Comparison of ENCODE assay signal across 8 cellular contexts in genomic region chr12:79934309-79935020, GRCh38. TPM values are rescaled to one million over a fixed set of nuclear protein-coding genes. Genes with fewer than 3 reads are reported as not detected.
A peak's percentile ranks its signal among the peaks of the same experiment; 100 is the strongest.
DNase-seq lines count a peak whose midpoint lies in the region; ATAC-seq, FAIRE-seq and TF ChIP-seq lines count a peak whose summit lies in the region.

No MANE protein-coding gene starts in this region.

- intact Hi-C loops in Right ventricle myocardium inferior (cut with DNase I) (loop anchor here (1.0 to 10.0 kb wide), 4 partner anchors 47 to 252 kb away; no protein-coding TSS in a partner anchor), uterus (cut with DNase I; ENCODE audit: low total_unique reads) (no loop called here)

- no peak overlapping the region for H2AFZ ChIP-seq in OCI-LY1 (ENCODE audit: low read length)

- TF ChIP-seq CTCF in A549 (IDR thresholded peaks at IDR 0.05): no peak
- no peak for TF ChIP-seq CTCF in OCI-LY1 (IDR thresholded peaks at IDR 0.05; ENCODE audit: low read length)
- TF ChIP-seq CTCF in uterus (IDR thresholded peaks at IDR 0.05): no peak

- H3K9me3 ChIP-seq in A549: no peaks in the 10 kb centered on the region
- H3K9me3 ChIP-seq in OCI-LY1 (ENCODE audit: low read length): no peaks in the 10 kb centered on the region
- no peaks in the 10 kb centered on the region for H3K9me3 ChIP-seq in uterus

- peaks cover 9% of the 10 kb centered on the region; the same call in 1 of the 2 replicates for H4K20me1 ChIP-seq in OCI-LY1 (ENCODE audit: insufficient read depth, low read length)

- H3K4me3 ChIP-seq in A549 (peak overlapping the region; percentile 66), OCI-LY1 (ENCODE audit: low read depth, low read length, poor library complexity, severe bottlenecking) (peak overlapping the region; percentile 81), uterus (peak overlapping the region; percentile 70 to 94)

- H3K4me1 ChIP-seq in A549 (peaks cover 28% of the 10 kb centered on the region), OCI-LY1 (ENCODE audit: insufficient read depth, low read length, severe bottlenecking) (peaks cover 34% of the 10 kb centered on the region), uterus (no peaks in the 10 kb centered on the region)

- peaks cover 50% of the 10 kb centered on the region for H3K79me2 ChIP-seq in OCI-LY1 (ENCODE audit: insufficient read depth, low read length)

- no peak for FAIRE-seq in A549 (lab: Jason Lieb, UNC)

- H3F3A ChIP-seq in OCI-LY1 (ENCODE audit: insufficient read depth, low read length): no peaks in the 10 kb centered on the region

- WGBS in A549 (ENCODE audit: missing lambda C conversion rate): under 1% methylated on average over 28 of the region's 52 CpGs

- no peak for TF ChIP-seq RAD21 in A549 (conservative IDR thresholded peaks at IDR 0.05 in 1 of 2, IDR thresholded peaks at IDR 0.05 in 1 of 2)

- peak; percentile 51 to 58 for ATAC-seq in A549
- ATAC-seq in GM18499 (IDR thresholded peaks at IDR 0.05; ENCODE audit: insufficient read depth, unreplicated experiment): peak; percentile 0
- ATAC-seq in HG03039 (IDR thresholded peaks at IDR 0.05; ENCODE audit: unreplicated experiment): peak; percentile 8
- peak; percentile 19 for ATAC-seq in Right ventricle myocardium inferior

- CTCF ChIA-PET in A549 (lab: Yijun Ruan, JAX): no interaction called here

- peak in 1 of 2 experiments; percentile 19 for DNase-seq in A549 (ENCODE audit: low read depth in 1 of 2, low spot score in 1 of 2)
- DNase-seq in activated naive CD4-positive, alpha-beta T cell treated with anti-CD3 and anti-CD28 coated beads, Interleukin-2, amount 50 U/mL, for 16 hours: peak; percentile 61
- peak; percentile 86 for DNase-seq in Right ventricle myocardium inferior (ENCODE audit: missing footprints)
- peak; percentile 39 for DNase-seq in pons (ENCODE audit: low spot score)
- DNase-seq in uterus: peak; percentile 51 to 61

- TF ChIP-seq EP300 in A549 (IDR thresholded peaks at IDR 0.05): no peak

- H3K27ac ChIP-seq in A549 (peak overlapping the region; percentile 87 to 99), OCI-LY1 (ENCODE audit: low read depth, low read length, poor library complexity, severe bottlenecking) (peak overlapping the region; percentile 78), uterus (peak overlapping the region; percentile 97 to 99)

- no peaks in the 10 kb centered on the region for H3K36me3 ChIP-seq in OCI-LY1 (ENCODE audit: insufficient read depth, low read length)
- no peaks in the 10 kb centered on the region for H3K36me3 ChIP-seq in uterus

- no peaks in the 10 kb centered on the region for H3K9me2 ChIP-seq in OCI-LY1 (ENCODE audit: low read depth, low read length)

- H3K4me2 ChIP-seq in A549 (peak overlapping the region; percentile 91), OCI-LY1 (ENCODE audit: low read length) (peak overlapping the region; percentile 92)

- H3K9ac ChIP-seq in OCI-LY1 (ENCODE audit: low read length): peak overlapping the region; percentile 88

- TF ChIP-seq POLR2A in A549 (IDR thresholded peaks at IDR 0.05; ENCODE audit: low read length) (no peak; the same call in 1 of the 2 replicates), uterus (IDR thresholded peaks at IDR 0.05) (no peak)

- POLR2A ChIA-PET in A549 (lab: Yijun Ruan, JAX): interaction anchor here (0.6 to 1.7 kb wide), 7 partner anchors 13 to 253 kb away, joined by 3 to 9 read pairs (median 3); partner anchors contain the start of gene PAWR

- H3K27me3 ChIP-seq in OCI-LY1 (ENCODE audit: insufficient read depth, low read length) (no peaks in the 10 kb centered on the region), uterus (no peaks in the 10 kb centered on the region)

TF ChIP-seq in A549, 52 proteins besides CTCF, POLR2A, EP300 and RAD21:
- TF ChIP-seq ZSCAN20 (CRISPR knock-in tag; IDR thresholded peaks at IDR 0.05) (no peak), CHD4 (IDR thresholded peaks at IDR 0.05; ENCODE audit: borderline replicate concordance) (no peak), E2F6 (IDR thresholded peaks at IDR 0.05; ENCODE audit: borderline replicate concordance, low read depth) (no peak), KDM5A (IDR thresholded peaks at IDR 0.05) (0 out of 2 replicates have a peak, but pooled peaks have one; percentile 48), MAX (IDR thresholded peaks at IDR 0.05) (no peak), CBX8 (IDR thresholded peaks at IDR 0.05) (no peak), BCL3 (IDR thresholded peaks at IDR 0.05) (no peak), PHF8 (IDR thresholded peaks at IDR 0.05; ENCODE audit: borderline replicate concordance, low read depth) (peak; percentile 12)

RNA-seq across cellular contexts. Expression of gene PPP1R12A, which starts 0.4 kb away (rescaled TPM):
- 48.5 and 74.8 TPM in 2 replicates for polyA plus RNA-seq in A549 (2011; rRNA removed)
- polyA plus RNA-seq in A549 (2012; cell fraction: cytosol; rRNA removed): 10.9 TPM in 2 replicates
- polyA plus RNA-seq in A549 (2012; cell fraction: nucleus; rRNA removed): 14.0 and 15.0 TPM in 2 replicates
- polyA plus RNA-seq in A549 (2017; fragmentation: RNase III; extraction: RNeasy Plus Mini Kit Qiagen cat#74134 plus additional on column Dnase treatment): 28.0 to 32.0 TPM (median 29.4 TPM) in 3 replicates
- polyA minus RNA-seq in A549 (2011; rRNA and poly(A)+ RNA removed): 80.9 and 86.0 TPM in 2 replicates
- 43.9 TPM for total RNA-seq in Right ventricle myocardium inferior
- 100 to 1,000 TPM; 181 to 286 (median 243) TPM for total RNA-seq in uterus

Comparison
In these comparisons a context has a peak if more than half of its experiments do, and no peak if none do; other contexts are left out.
1. ATAC-seq: peak in every context shown above with its lines; median percentile 54 in A549; 19 in Right ventricle myocardium inferior; 8 in HG03039; 0 in GM18499.